Comparison of ENCODE assay signal across 23 cellular contexts in genomic region chr7:80937336-80937735, GRCh38. TPM values are rescaled to one million over a fixed set of nuclear protein-coding genes. Genes with fewer than 3 reads are reported as not detected.
A peak's percentile ranks its signal among the peaks of the same experiment; 100 is the strongest.
DNase-seq lines count a peak whose midpoint lies in the region; ATAC-seq and TF ChIP-seq lines count a peak whose summit lies in the region.
"Had no signal": no experiment of that assay in that cellular context is flagged by ENCODE, and none has a peak within 500 bp of the region (broad histone marks: within the 10 kb centered on the region; RNA-seq: fewer than 3 reads in every experiment).

No MANE protein-coding gene starts in this region.

- TF ChIP-seq CTCF in GM10248 (IDR thresholded peaks at IDR 0.05; ENCODE audit: control extremely low read depth, extremely low read depth, low read depth, missing control alignments): no peak

- ATAC-seq in HG03095 (IDR thresholded peaks at IDR 0.05; ENCODE audit: unreplicated experiment) (no peak), HG02588 (IDR thresholded peaks at IDR 0.05; ENCODE audit: unreplicated experiment) (no peak)
- ATAC-seq: A549, T-helper 17 cell had no signal

- CTCF ChIA-PET in GM10248 (lab: Yijun Ruan, JAX): interaction anchor here (1.1 kb wide), 1 partner anchor 9 kb away, joined by 3 read pairs; no protein-coding TSS in a partner anchor

- POLR2A ChIA-PET in GM10248 (lab: Yijun Ruan, JAX): no interaction called here

- DNase-seq in DMS79 (lab: John Stamatoyannopoulos, UW): peak; percentile 49
- peak in 2 of 3 experiments; percentile 66 to 82 for DNase-seq in NCI-H1417 (lab: John Stamatoyannopoulos, UW)
- DNase-seq in NCI-H2227 (lab: John Stamatoyannopoulos, UW; ENCODE audit: unreplicated experiment): peak; percentile 40
- peak; percentile 85 for DNase-seq in SK-N-DZ (ENCODE audit: low spot score)
- no peak for DNase-seq in GM10248 (ENCODE audit: extremely low spot score)
- DNase-seq: AML-193; CD4-positive, alpha-beta T cell; COR-L47; DMS53; EL; GDM1; HCEC 1CT; NCI-H1048; NCI-H146; NCI-H2029 treated with DMSO at 0.1 percent for 48 hours; NCI-H446 treated with DMSO at 0.1 percent for 48 hours; NCI-H82; SHP77; T-helper 17 cell; T1000 had no signal

RNA-seq across cellular contexts. Expression of gene SEMA3C, which starts 18.5 kb away (rescaled TPM):
- 0.05 TPM in 1 of 2 replicates, not detected in the other for polyA plus RNA-seq in SK-N-DZ (2014; cell fraction: cytosol; rRNA removed)
- polyA plus RNA-seq in SK-N-DZ (2014; cell fraction: nucleus; rRNA removed): 0.13 TPM in 1 of 2 replicates, not detected in the other
